In genomic region chr14:102898776-102899515, GRCh38 we compare ENCODE assay signal across 13 cellular contexts. TPM values are rescaled to one million over a fixed set of nuclear protein-coding genes. Genes with fewer than 3 reads are reported as not detected.
DNase-seq lines count a peak whose midpoint lies in the region; ATAC-seq, FAIRE-seq and TF ChIP-seq lines count a peak whose summit lies in the region.
"Had no signal": no experiment of that assay in that cellular context is flagged by ENCODE, and none has a peak within 500 bp of the region (broad histone marks: within the 10 kb centered on the region; RNA-seq: fewer than 3 reads in every experiment).

No MANE protein-coding gene starts in this region.

- no peak overlapping the region for H2AK5ac ChIP-seq in H1 (ENCODE audit: low read depth, low read length)

- H3K23ac ChIP-seq in H1 (ENCODE audit: insufficient read length), result no peak overlapping the region

- 0 out of 2 replicates have a peak overlapping the region, but pooled peaks have one; percentile 2 for H2BK5ac ChIP-seq in H1 (ENCODE audit: low read depth, low read length)

- H2BK120ac ChIP-seq in H1 (replicated peaks; ENCODE audit: low read depth, low read length), result no peak overlapping the region

- no peak overlapping the region for H3K27ac ChIP-seq in right atrium auricular region
- no peak overlapping the region for H3K27ac ChIP-seq in H1 (ENCODE audit: low read depth, low read length)
- H3K27ac ChIP-seq in upper lobe of right lung, result no peak overlapping the region
- H3K27ac ChIP-seq: GM23248 had no signal

- H3K4me2 ChIP-seq in H1 (ENCODE audit: insufficient read depth in 1 of 2, low read depth in 2 of 2, low read length in 2 of 2), result no peak overlapping the region

- no peak overlapping the region for H3K14ac ChIP-seq in H1 (ENCODE audit: insufficient read length)

- no peaks in the 10 kb centered on the region for H3K23me2 ChIP-seq in H1 (ENCODE audit: low read depth, low read length)

- no peak for TF ChIP-seq RAD21 in H1 (IDR thresholded peaks at IDR 0.05 in 1 of 2, conservative IDR thresholded peaks at IDR 0.05 in 1 of 2; ENCODE audit: low read depth in 2 of 2, low read length in 2 of 2)

- H3K27me3 ChIP-seq in right atrium auricular region, result no peaks in the 10 kb centered on the region
- H3K27me3 ChIP-seq in H1 (replicated peaks in 1 of 4; ENCODE audit: control insufficient read depth in 3 of 4, extremely low read depth in 1 of 4, insufficient read depth in 3 of 4, low read length in 3 of 4), result no peaks in the 10 kb centered on the region
- H3K27me3 ChIP-seq in upper lobe of right lung, result no peaks in the 10 kb centered on the region

- TF ChIP-seq POLR2A in H1 (IDR thresholded peaks at IDR 0.05; ENCODE audit: control extremely low read depth in 1 of 2, low read depth in 2 of 2, low read length in 2 of 2), result no peak

- TF ChIP-seq EP300 in H1 (IDR thresholded peaks at IDR 0.05; ENCODE audit: borderline replicate concordance in 1 of 2, low read depth in 2 of 2, low read length in 2 of 2), result no peak

- FAIRE-seq in H1 (lab: Jason Lieb, UNC), result no peak

- no peak overlapping the region for H3K4ac ChIP-seq in H1 (replicated peaks; ENCODE audit: insufficient read length, low read depth, low read length)

- no peak overlapping the region for H4K91ac ChIP-seq in H1 (replicated peaks; ENCODE audit: insufficient read length, low read length)

- no peaks in the 10 kb centered on the region for H3K36me3 ChIP-seq in right atrium auricular region
- peaks cover 0 to 3% (median 0%) of the 10 kb centered on the region in 4 experiments; a peak in 2 of 8 replicates for H3K36me3 ChIP-seq in H1 (ENCODE audit: control insufficient read depth in 2 of 4, insufficient read depth in 4 of 4, low read length in 3 of 4)
- H3K36me3 ChIP-seq in upper lobe of right lung, result peaks cover 11% of the 10 kb centered on the region

- H3K79me1 ChIP-seq in H1 (ENCODE audit: low read depth, low read length), result no peaks in the 10 kb centered on the region

- CTCF ChIA-PET in H1 (lab: Charles Lee; ENCODE audit: partially characterized antibody), result no interaction called here

- intact Hi-C loops in Right ventricle myocardium inferior (cut with DNase I), result no loop called here
- intact Hi-C loops in upper lobe of right lung (cut with DNase I), result no loop called here

- no peak overlapping the region for H2BK20ac ChIP-seq in H1 (ENCODE audit: low read length)

- DNase-seq in Right ventricle myocardium inferior (ENCODE audit: missing footprints) (peak; percentile 44), right atrium auricular region (ENCODE audit: low spot score) (no peak), NCI-H187 (lab: John Stamatoyannopoulos, UW) (peak; percentile 18 to 36), H1 (ENCODE audit: low read depth in 1 of 2, low spot score in 2 of 2) (no peak), upper lobe of right lung (peak; percentile 56), LoVo (ENCODE audit: low spot score) (no peak)
- DNase-seq: GM23248; Kasumi-1; NCI-H2029 treated with DMSO at 0.1 percent for 48 hours; stimulated activated CD4-positive, alpha-beta T cell treated with anti-CD3 and anti-CD28 coated beads, Interleukin-2, amount 100 ng/mL, for 48 hours had no signal

- peaks cover 0 to 6% of the 10 kb centered on the region in 2 donors for H3K4me1 ChIP-seq in right atrium auricular region
- no peaks in the 10 kb centered on the region for H3K4me1 ChIP-seq in H1 (replicated peaks in 1 of 4; ENCODE audit: control insufficient read depth in 3 of 4, insufficient read depth in 4 of 4, low read length in 3 of 4)
- no peaks in the 10 kb centered on the region for H3K4me1 ChIP-seq in upper lobe of right lung

- no peak overlapping the region for H3K9ac ChIP-seq in H1 (replicated peaks in 1 of 4; ENCODE audit: extremely low read depth in 1 of 4, low read depth in 3 of 4, low read length in 3 of 4)
- H3K9ac ChIP-seq: GM23248 had no signal

- 0 out of 2 replicates have a peak overlapping the region, but pooled peaks have one; percentile 32 for H3K18ac ChIP-seq in H1 (ENCODE audit: extremely low read depth, low read length)

- no peak overlapping the region for H2BK12ac ChIP-seq in H1 (ENCODE audit: low read depth, low read length)

- H4K8ac ChIP-seq in H1 (ENCODE audit: extremely low read depth, insufficient read depth, low read length), result no peak overlapping the region

- no peak overlapping the region for H3K56ac ChIP-seq in H1 (replicated peaks; ENCODE audit: insufficient read length, low read depth, low read length)

- no peak overlapping the region for H4K5ac ChIP-seq in H1 (ENCODE audit: insufficient read length, low read depth, low read length)

- peaks cover 2 to 3% of the 10 kb centered on the region in 2 experiments for H4K20me1 ChIP-seq in H1 (replicated peaks in 1 of 2; ENCODE audit: control insufficient read depth in 1 of 2, insufficient read depth in 2 of 2, low read length in 2 of 2)

- POLR2A ChIA-PET in H1 (lab: Charles Lee; ENCODE audit: partially characterized antibody), result no interaction called here

- no peak for ATAC-seq in Right ventricle myocardium inferior
- no peak for ATAC-seq in upper lobe of right lung
- no peak for ATAC-seq in GM18909 (IDR thresholded peaks at IDR 0.05; ENCODE audit: poor library complexity, unreplicated experiment)
- no peak for ATAC-seq in GM18907 (IDR thresholded peaks at IDR 0.05; ENCODE audit: unreplicated experiment)

- no peak overlapping the region for H2BK15ac ChIP-seq in H1 (ENCODE audit: low read length)

- H2AFZ ChIP-seq in H1 (ENCODE audit: low read length), result no peak overlapping the region
- H2AFZ ChIP-seq: GM23248 had no signal

- H3K4me3 ChIP-seq in right atrium auricular region, result no peak overlapping the region
- H3K4me3 ChIP-seq in H1 (ENCODE audit: extremely low read depth in 1 of 4, insufficient read depth in 2 of 4, low read depth in 3 of 4, low read length in 4 of 4), result no peak overlapping the region
- no peak overlapping the region for H3K4me3 ChIP-seq in upper lobe of right lung
- H3K4me3 ChIP-seq: GM23248 had no signal

- TF ChIP-seq CTCF in right atrium auricular region (IDR thresholded peaks at IDR 0.05) (no peak), H1 (IDR thresholded peaks at IDR 0.05; ENCODE audit: control extremely low read depth in 1 of 3, insufficient read depth in 1 of 3, low read depth in 1 of 3, low read length in 3 of 3) (no peak), upper lobe of right lung (IDR thresholded peaks at IDR 0.05) (no peak)

- H3K79me2 ChIP-seq in H1 (ENCODE audit: control insufficient read depth in 1 of 2, insufficient read depth in 2 of 2, low read length in 2 of 2), result no peaks in the 10 kb centered on the region

- 91% methylated on average over 18 of the region's 18 CpGs; no CpG with 5 or more reads in 1 of the 2 experiments for WGBS in H1 (ENCODE audit: extremely low coverage in 1 of 2, insufficient coverage in 1 of 2, insufficient read length in 1 of 2, insufficient replicate concordance in 2 of 2, low coverage in 1 of 2, low lambda C conversion rate in 2 of 2, missing lambda C conversion rate in 1 of 2), 2 experiments

- H3K9me3 ChIP-seq in right atrium auricular region, result no peaks in the 10 kb centered on the region
- H3K9me3 ChIP-seq in H1 (ENCODE audit: insufficient read depth in 2 of 2, low read depth in 1 of 2, low read length in 1 of 2), result no peaks in the 10 kb centered on the region
- no peaks in the 10 kb centered on the region for H3K9me3 ChIP-seq in upper lobe of right lung

TF ChIP-seq in H1, 55 proteins besides CTCF, POLR2A, EP300 and RAD21:
- no peak for TF ChIP-seq JUND (IDR thresholded peaks at IDR 0.05; ENCODE audit: low read length)
- no peak for TF ChIP-seq NANOG (IDR thresholded peaks at IDR 0.05; ENCODE audit: insufficient read depth, low read depth, low read length, poor library complexity, severe bottlenecking)
- TF ChIP-seq USF2 (IDR thresholded peaks at IDR 0.05; ENCODE audit: low read length), result no peak
- TF ChIP-seq SIX5 (IDR thresholded peaks at IDR 0.05; ENCODE audit: low read depth, low read length), result no peak
- TF ChIP-seq BRCA1 (IDR thresholded peaks at IDR 0.05; ENCODE audit: low read depth, low read length), result no peak
- no peak for TF ChIP-seq YY1 (IDR thresholded peaks at IDR 0.05; ENCODE audit: low read depth, low read length)
- no peak for TF ChIP-seq JUN (IDR thresholded peaks at IDR 0.05; ENCODE audit: low read depth, low read length)
- TF ChIP-seq EZH2 (IDR thresholded peaks at IDR 0.05; ENCODE audit: low read depth, low read length, severe bottlenecking), result no peak

RNA-seq across cellular contexts. Expression of gene AMN, which starts 23.5 kb away (rescaled TPM):
- total RNA-seq in Right ventricle myocardium inferior (0.14 TPM), right atrium auricular region (under 1 TPM in 1 of 2 donors, not detected in 1; 0.71 TPM), upper lobe of right lung (19.8 TPM)
- 0.99 and 1.5 TPM in 2 replicates for total RNA-seq in H1 (2021; fragmentation: NEBNext Ultra II Directional; extraction: Animal tissue kit (Norgen Biotek cat#: 25700))
- 0.77 and 1.5 TPM in 2 replicates for polyA plus RNA-seq in H1 (2011; rRNA removed)
- 0.78 TPM for polyA plus RNA-seq in H1 (2011; cell fraction: cytosol; rRNA removed)
- 5.4 TPM for polyA plus RNA-seq in H1 (2011; cell fraction: nucleus; rRNA removed)
- polyA plus RNA-seq in H1 (2012, experiment 1 of 2), result 0.54 to 0.84 TPM (median 0.70 TPM) in 4 replicates
- 0.45 TPM for polyA plus RNA-seq in H1 (2012, experiment 2 of 2)
- 1.5 TPM for polyA plus RNA-seq in H1 (2013, experiment 1 of 2)
- polyA plus RNA-seq in H1 (2013, experiment 2 of 2), result 1.3 TPM
- 0.16 TPM in 1 of 2 replicates, not detected in the other for polyA minus RNA-seq in H1 (2011; rRNA and poly(A)+ RNA removed)
- 0.59 TPM for polyA minus RNA-seq in H1 (2011; cell fraction: cytosol; rRNA and poly(A)+ RNA removed)
- 0.50 TPM for polyA minus RNA-seq in H1 (2011; cell fraction: nucleus; rRNA and poly(A)+ RNA removed)
- total RNA-seq: cardiac septum, GM23248 had no signal
- polyA plus RNA-seq: GM23248 had no signal

Comparison
In these comparisons a context has a peak if more than half of its experiments do, and no peak if none do; other contexts are left out.
1. DNase-seq: peak in Right ventricle myocardium inferior (single experiment), NCI-H187 (2 of 2) and upper lobe of right lung (single experiment); none in right atrium auricular region (single experiment), H1 (0 of 2) and LoVo (single experiment).